Comparison of ENCODE assay signal across 8 cellular contexts in the genomic region with DNA sequence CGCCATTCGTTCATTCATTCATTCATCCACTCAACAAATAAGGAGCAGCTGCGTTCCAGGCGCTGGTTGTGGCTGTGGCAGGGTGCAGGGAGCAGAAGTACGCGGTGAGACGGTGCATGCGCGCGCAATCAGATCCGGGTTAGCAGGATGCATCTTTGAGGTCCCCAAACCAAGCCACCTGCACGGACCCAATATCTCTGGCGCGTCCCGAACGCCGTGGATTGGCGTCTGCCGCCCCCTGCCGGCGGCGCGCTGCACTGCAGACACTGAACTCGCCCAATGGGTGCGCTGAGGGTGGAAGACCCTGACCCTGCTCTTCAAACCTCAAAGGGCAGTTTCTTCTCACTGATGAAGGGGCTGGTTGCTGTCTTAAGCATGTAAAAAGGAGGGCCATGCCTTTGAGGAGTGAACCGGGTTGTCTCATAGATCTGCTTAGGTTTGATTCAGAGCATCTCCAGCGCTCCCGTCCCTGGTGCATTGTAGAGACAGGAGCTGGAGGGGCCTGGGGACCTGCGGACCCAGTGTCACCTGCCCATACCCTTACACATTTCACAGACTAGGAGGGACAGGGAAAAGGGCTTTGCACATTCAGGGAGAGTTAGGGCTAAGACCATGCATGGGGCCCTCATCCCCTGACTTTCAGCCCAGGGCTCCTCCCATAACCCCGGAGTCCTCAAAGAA.
DNase-seq lines count a peak whose midpoint lies in the region; FAIRE-seq and TF ChIP-seq lines count a peak whose summit lies in the region.

No MANE protein-coding gene starts in this region.

- H3K79me1 ChIP-seq in H1 (ENCODE audit: low read depth, low read length), result no peaks in the 10 kb centered on the region

- H4K8ac ChIP-seq in H1 (ENCODE audit: extremely low read depth, insufficient read depth, low read length), result peak overlapping the region; percentile 62

- DNase-seq in D721Med (ENCODE audit: insufficient read length, low spot score), result peak; percentile 67
- peak; percentile 14 for DNase-seq in GOT3 (lab: John Stamatoyannopoulos, UW)
- DNase-seq in NCI-H2171 treated with DMSO at 0.1 percent for 48 hours (lab: John Stamatoyannopoulos, UW), result peak; percentile 41
- peak; percentile 6 to 49 for DNase-seq in activated CD8-positive, alpha-beta memory T cell treated with anti-CD3 and anti-CD28 coated beads for 1 hour (ENCODE audit: extremely low read depth in 1 of 2, low read depth in 1 of 2)
- peak; percentile 41 to 98 for DNase-seq in H1 (ENCODE audit: low read depth in 1 of 2, low spot score in 2 of 2)
- DNase-seq in midbrain (lab: John Stamatoyannopoulos, UW), result peak; percentile 58
- peak; percentile 53 for DNase-seq in stimulated activated CD8-positive, alpha-beta memory T cell treated with anti-CD3 and anti-CD28 coated beads, Interleukin-4, amount 100 ng/mL, for 24 hours (ENCODE audit: low read depth)
- no peak for DNase-seq in RCC 7860 (ENCODE audit: low spot score)

- no peaks in the 10 kb centered on the region for H4K20me1 ChIP-seq in H1 (replicated peaks in 1 of 2; ENCODE audit: control insufficient read depth in 1 of 2, insufficient read depth in 2 of 2, low read length in 2 of 2)

- CTCF ChIA-PET in H1 (lab: Charles Lee; ENCODE audit: partially characterized antibody), result interaction anchor here (0.7 to 3.6 kb wide), 42 partner anchors 9 to 163 kb away, joined by 3 to 56 read pairs (median 5); a partner anchor contains a TSS

- H2BK5ac ChIP-seq in H1 (ENCODE audit: low read depth, low read length), result no peak overlapping the region

- H2AK5ac ChIP-seq in H1 (ENCODE audit: low read depth, low read length), result no peak overlapping the region

- no peaks in the 10 kb centered on the region; the same call in 1 of the 2 replicates for H3K23me2 ChIP-seq in H1 (ENCODE audit: low read depth, low read length)

- no peak overlapping the region for H4K91ac ChIP-seq in H1 (replicated peaks; ENCODE audit: insufficient read length, low read length)

- no peak overlapping the region for H3K56ac ChIP-seq in H1 (replicated peaks; ENCODE audit: insufficient read length, low read depth, low read length)

- no peak overlapping the region for H2BK12ac ChIP-seq in H1 (ENCODE audit: low read depth, low read length)

- H3K23ac ChIP-seq in H1 (ENCODE audit: insufficient read length), result no peak overlapping the region

- WGBS in H1 (ENCODE audit: extremely low coverage in 1 of 2, insufficient coverage in 1 of 2, insufficient read length in 1 of 2, insufficient replicate concordance in 2 of 2, low coverage in 1 of 2, low lambda C conversion rate in 2 of 2, missing lambda C conversion rate in 1 of 2), 2 experiments, result 28% methylated on average over 30 of the region's 30 CpGs; no CpG with 5 or more reads in 1 of the 2 experiments

- no peak overlapping the region for H3K9ac ChIP-seq in H1 (replicated peaks in 1 of 4; ENCODE audit: extremely low read depth in 1 of 4, low read depth in 3 of 4, low read length in 3 of 4)

- no peaks in the 10 kb centered on the region for H3K4me1 ChIP-seq in H1 (replicated peaks in 1 of 4; ENCODE audit: control insufficient read depth in 3 of 4, insufficient read depth in 4 of 4, low read length in 3 of 4)

- no peak overlapping the region for H2BK20ac ChIP-seq in H1 (ENCODE audit: low read length)

- TF ChIP-seq RAD21 in H1 (IDR thresholded peaks at IDR 0.05 in 1 of 2, conservative IDR thresholded peaks at IDR 0.05 in 1 of 2; ENCODE audit: low read depth in 2 of 2, low read length in 2 of 2), result peak; percentile 94 to 96

- peak overlapping the region; percentile 43; the same call in 1 of the 2 replicates for H2AFZ ChIP-seq in H1 (ENCODE audit: low read length)

- no peak overlapping the region for H2BK120ac ChIP-seq in H1 (replicated peaks; ENCODE audit: low read depth, low read length)

- no peak for TF ChIP-seq EP300 in H1 (IDR thresholded peaks at IDR 0.05; ENCODE audit: borderline replicate concordance in 1 of 2, low read depth in 2 of 2, low read length in 2 of 2)

- POLR2A ChIA-PET in H1 (lab: Charles Lee; ENCODE audit: partially characterized antibody), result interaction anchor here (0.6 to 0.8 kb wide), 2 partner anchors 44 to 103 kb away, joined by 3 read pairs; a partner anchor contains a TSS

- H3K18ac ChIP-seq in H1 (ENCODE audit: extremely low read depth, low read length), result no peak overlapping the region

- peaks cover 0 to 3% (median 3%) of the 10 kb centered on the region in 4 experiments; a peak in 3 of 7 replicates for H3K27me3 ChIP-seq in H1 (replicated peaks in 1 of 4; ENCODE audit: control insufficient read depth in 3 of 4, extremely low read depth in 1 of 4, insufficient read depth in 3 of 4, low read length in 3 of 4)

- H3K4me2 ChIP-seq in H1 (ENCODE audit: insufficient read depth in 1 of 2, low read depth in 2 of 2, low read length in 2 of 2), result 0 out of 4 replicates have a peak overlapping the region, but pooled peaks of 1 of the 2 experiments have one; percentile 27

- peak; percentile 79 for TF ChIP-seq CTCF in D721Med (IDR thresholded peaks at IDR 0.05; ENCODE audit: insufficient read depth, missing control alignments)
- TF ChIP-seq CTCF in H1 (IDR thresholded peaks at IDR 0.05; ENCODE audit: control extremely low read depth in 1 of 3, insufficient read depth in 1 of 3, low read depth in 1 of 3, low read length in 3 of 3), result peak; percentile 95 to 98 (median 97)

- no peak for TF ChIP-seq POLR2A in H1 (IDR thresholded peaks at IDR 0.05; ENCODE audit: control extremely low read depth in 1 of 2, low read depth in 2 of 2, low read length in 2 of 2)

- no peaks in the 10 kb centered on the region for H3K79me2 ChIP-seq in H1 (ENCODE audit: control insufficient read depth in 1 of 2, insufficient read depth in 2 of 2, low read length in 2 of 2)

- H3K4ac ChIP-seq in H1 (replicated peaks; ENCODE audit: insufficient read length, low read depth, low read length), result no peak overlapping the region

- H3K4me3 ChIP-seq in H1 (ENCODE audit: extremely low read depth in 1 of 4, insufficient read depth in 2 of 4, low read depth in 3 of 4, low read length in 4 of 4), result no peak overlapping the region

- FAIRE-seq in D721Med (lab: Jason Lieb, UNC), result no peak
- FAIRE-seq in H1 (lab: Jason Lieb, UNC), result peak; percentile 69
- FAIRE-seq in RCC 7860 (lab: Jason Lieb, UNC), result no peak

- no peak overlapping the region for H2BK15ac ChIP-seq in H1 (ENCODE audit: low read length)

- H4K5ac ChIP-seq in H1 (ENCODE audit: insufficient read length, low read depth, low read length), result no peak overlapping the region

- no peaks in the 10 kb centered on the region for H3K36me3 ChIP-seq in H1 (ENCODE audit: control insufficient read depth in 2 of 4, insufficient read depth in 4 of 4, low read length in 3 of 4)

- no peak overlapping the region for H3K27ac ChIP-seq in H1 (ENCODE audit: low read depth, low read length)

- no peaks in the 10 kb centered on the region; a peak in 1 of 4 replicates for H3K9me3 ChIP-seq in H1 (ENCODE audit: insufficient read depth in 2 of 2, low read depth in 1 of 2, low read length in 1 of 2)

- no peak overlapping the region for H3K14ac ChIP-seq in H1 (ENCODE audit: insufficient read length)

TF ChIP-seq in H1, 55 proteins besides CTCF, POLR2A, EP300 and RAD21 (continues in another document):
- TF ChIP-seq MAFK (IDR thresholded peaks at IDR 0.05; ENCODE audit: low read depth, low read length) (no peak), RFX5 (IDR thresholded peaks at IDR 0.05; ENCODE audit: borderline replicate concordance, low read depth, low read length) (no peak), SP2 (IDR thresholded peaks at IDR 0.05; ENCODE audit: low read length) (no peak), GTF2F1 (IDR thresholded peaks at IDR 0.05; ENCODE audit: borderline replicate concordance, low read depth, low read length) (no peak), HDAC6 (IDR thresholded peaks at IDR 0.05; ENCODE audit: low read depth, low read length) (no peak), RNF2 (IDR thresholded peaks at IDR 0.05; ENCODE audit: borderline replicate concordance, low read depth, low read length, missing control alignments, poor library complexity, severe bottlenecking) (no peak), POLR2AphosphoS5 (IDR thresholded peaks at IDR 0.05; ENCODE audit: low read depth, low read length) (no peak), SP4 (IDR thresholded peaks at IDR 0.05; ENCODE audit: low read length) (no peak), EZH2 (IDR thresholded peaks at IDR 0.05; ENCODE audit: low read depth, low read length, severe bottlenecking) (no peak), CBX8 (IDR thresholded peaks at IDR 0.05; ENCODE audit: borderline replicate concordance, low read depth, low read length) (no peak), KDM4A (IDR thresholded peaks at IDR 0.05; ENCODE audit: low read depth, low read length, severe bottlenecking) (peak; percentile 49), ZNF274 (IDR thresholded peaks at IDR 0.05; ENCODE audit: borderline replicate concordance, extremely low read depth, low read length) (no peak), FOSL1 (IDR thresholded peaks at IDR 0.05; ENCODE audit: insufficient read depth, low read depth, low read length) (no peak), JUND (IDR thresholded peaks at IDR 0.05; ENCODE audit: low read length) (no peak), YY1 (IDR thresholded peaks at IDR 0.05; ENCODE audit: low read depth, low read length) (no peak), TCF12 (IDR thresholded peaks at IDR 0.05; ENCODE audit: low read depth, low read length) (peak; percentile 34; the same call in 1 of the 2 replicates), SIX5 (IDR thresholded peaks at IDR 0.05; ENCODE audit: low read depth, low read length) (no peak), CREB1 (IDR thresholded peaks at IDR 0.05) (0 out of 2 replicates have a peak, but pooled peaks have one; percentile 57)
- TF ChIP-seq, protein P1, sequence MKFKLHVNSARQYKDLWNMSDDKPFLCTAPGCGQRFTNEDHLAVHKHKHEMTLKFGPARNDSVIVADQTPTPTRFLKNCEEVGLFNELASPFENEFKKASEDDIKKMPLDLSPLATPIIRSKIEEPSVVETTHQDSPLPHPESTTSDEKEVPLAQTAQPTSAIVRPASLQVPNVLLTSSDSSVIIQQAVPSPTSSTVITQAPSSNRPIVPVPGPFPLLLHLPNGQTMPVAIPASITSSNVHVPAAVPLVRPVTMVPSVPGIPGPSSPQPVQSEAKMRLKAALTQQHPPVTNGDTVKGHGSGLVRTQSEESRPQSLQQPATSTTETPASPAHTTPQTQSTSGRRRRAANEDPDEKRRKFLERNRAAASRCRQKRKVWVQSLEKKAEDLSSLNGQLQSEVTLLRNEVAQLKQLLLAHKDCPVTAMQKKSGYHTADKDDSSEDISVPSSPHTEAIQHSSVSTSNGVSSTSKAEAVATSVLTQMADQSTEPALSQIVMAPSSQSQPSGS (IDR thresholded peaks at IDR 0.05; ENCODE audit: low read length), result no peak
- TF ChIP-seq, protein P2, sequence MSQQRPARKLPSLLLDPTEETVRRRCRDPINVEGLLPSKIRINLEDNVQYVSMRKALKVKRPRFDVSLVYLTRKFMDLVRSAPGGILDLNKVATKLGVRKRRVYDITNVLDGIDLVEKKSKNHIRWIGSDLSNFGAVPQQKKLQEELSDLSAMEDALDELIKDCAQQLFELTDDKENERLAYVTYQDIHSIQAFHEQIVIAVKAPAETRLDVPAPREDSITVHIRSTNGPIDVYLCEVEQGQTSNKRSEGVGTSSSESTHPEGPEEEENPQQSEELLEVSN (IDR thresholded peaks at IDR 0.05), result peak; percentile 72
